In genomic region chr2:36663851-36664715, GRCh38 we compare ENCODE assay signal across 8 cellular contexts. TPM values are rescaled to one million over a fixed set of nuclear protein-coding genes. Genes with fewer than 3 reads are reported as not detected.
A peak's percentile ranks its signal among the peaks of the same experiment; 100 is the strongest.
DNase-seq lines count a peak whose midpoint lies in the region; TF ChIP-seq lines count a peak whose summit lies in the region.

No MANE protein-coding gene starts in this region.

- H3K4me3 ChIP-seq in GM12865 (ENCODE audit: low read depth, low read length) (no peak overlapping the region), epithelial cell of proximal tubule (ENCODE audit: low read depth, low read length) (no peak overlapping the region)

- TF ChIP-seq CTCF in GM12865 (IDR thresholded peaks at IDR 0.05; ENCODE audit: insufficient read depth, low read depth, low read length, missing control alignments) (peak; percentile 72), HFFc6 (IDR thresholded peaks at IDR 0.05) (peak; percentile 95), epithelial cell of proximal tubule (conservative IDR thresholded peaks at IDR 0.05; ENCODE audit: low read depth, low read length) (peak; percentile 83)

- H3K4me3 Mint-ChIP-seq in HFFc6: no peak overlapping the region

- H3K27ac Mint-ChIP-seq in HFFc6: no peak overlapping the region

- peaks cover 9% of the 10 kb centered on the region; the same call in 1 of the 2 replicates for H3K36me3 Mint-ChIP-seq in HFFc6 (ENCODE audit: low read depth)

- no peaks in the 10 kb centered on the region for H3K27me3 Mint-ChIP-seq in HFFc6 (ENCODE audit: insufficient read depth)

- no peaks in the 10 kb centered on the region for H3K9me3 Mint-ChIP-seq in HFFc6

- DNase-seq in AG08396 (ENCODE audit: low spot score) (peak; percentile 42), GM12865 (ENCODE audit: low read depth) (peak; percentile 65), HFFc6 (peak; percentile 81), LoVo (ENCODE audit: low spot score) (peak; percentile 71), SHP77 (lab: John Stamatoyannopoulos, UW) (peak; percentile 12 to 53), epithelial cell of proximal tubule (ENCODE audit: low read depth) (no peak), myocyte (ENCODE audit: low read depth) (peak; percentile 82), HuH-7 (ENCODE audit: low spot score) (no peak)

- H3K4me1 Mint-ChIP-seq in HFFc6 (ENCODE audit: low read depth): peaks cover 26% of the 10 kb centered on the region

RNA-seq across cellular contexts. Expression of gene VIT, which starts 32.4 kb away (rescaled TPM):
- 10 to 100 TPM in 3 of 6 experiments, 1 to 10 TPM in 3; 3.7 to 11.6 (median 9.7) TPM for total RNA-seq in HFFc6 (2021; fragmentation: NEBNext Ultra II Directional; extraction: Animal tissue kit (Norgen Biotek cat#: 25700))
- not detected in 2 replicates for total RNA-seq in epithelial cell of proximal tubule
- 0.10 TPM in 1 of 2 replicates, not detected in the other for total RNA-seq in myocyte
- 0.38 TPM for polyA plus RNA-seq in myocyte (2012)

Comparison
In these comparisons a context has a peak if more than half of its experiments do, and no peak if none do; other contexts are left out.
1. DNase-seq: peak in AG08396 (single experiment), GM12865 (single experiment), HFFc6 (single experiment), LoVo (single experiment), SHP77 (2 of 2) and myocyte (single experiment); none in epithelial cell of proximal tubule (single experiment) and HuH-7 (single experiment).
2. Peak in every context shown above with its lines, with median percentiles within 50 percentile points of each other: CTCF ChIP-seq.